In the genomic region with DNA sequence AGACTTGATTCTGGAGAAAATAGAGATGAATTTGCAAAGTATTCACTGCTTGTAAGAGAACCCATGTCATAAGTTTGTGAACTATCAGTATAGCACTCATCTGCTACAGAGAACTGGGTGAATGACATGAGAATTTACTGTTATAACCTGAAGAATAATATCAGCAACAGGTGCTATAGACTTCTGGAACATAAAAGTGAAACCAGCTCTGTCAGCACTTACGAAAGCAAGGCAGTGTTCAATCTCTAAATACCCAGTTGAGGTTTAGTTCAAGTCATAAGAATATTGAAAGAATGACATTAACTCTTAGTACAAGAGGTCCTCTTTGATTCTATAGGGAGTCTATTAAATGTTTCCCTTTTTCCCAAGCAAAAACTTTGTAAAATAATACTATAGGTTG, we compare ENCODE assay signal across 12 cellular contexts.
DNase-seq lines count a peak whose midpoint lies in the region; ATAC-seq and TF ChIP-seq lines count a peak whose summit lies in the region.
"Had no signal": no experiment of that assay in that cellular context is flagged by ENCODE, and none has a peak within 500 bp of the region (broad histone marks: within the 10 kb centered on the region; RNA-seq: fewer than 3 reads in every experiment).

No MANE protein-coding gene starts in this region.

- peak; percentile 14 for DNase-seq in DMS53 treated with DMSO at 0.1 percent for 48 hours (lab: John Stamatoyannopoulos, UW; ENCODE audit: unreplicated experiment)
- no peak for DNase-seq in RWPE2 (ENCODE audit: low spot score)
- no peak for DNase-seq in mesendoderm
- DNase-seq in sciatic nerve (ENCODE audit: low spot score) = no peak
- DNase-seq in Ammon's horn (ENCODE audit: low spot score) = no peak
- no peak for DNase-seq in stimulated activated CD4-positive, alpha-beta T cell treated with anti-CD3 and anti-CD28 coated beads, Interleukin-4, amount 100 ng/mL, for 1 hour
- DNase-seq: activated gamma-delta T cell treated with Interleukin-2 at 50 U/mL for 16 hours; naive thymus-derived CD4-positive, alpha-beta T cell; NCI-H748 treated with DMSO at 0.1 percent for 48 hours had no signal

- no peaks in the 10 kb centered on the region for H3K36me3 ChIP-seq in RWPE2 (ENCODE audit: low read depth)
- H3K36me3 ChIP-seq in mesendoderm (ENCODE audit: control insufficient read depth, insufficient read depth, low read length) = no peaks in the 10 kb centered on the region

- ATAC-seq in HG02885 (IDR thresholded peaks at IDR 0.05; ENCODE audit: poor library complexity, unreplicated experiment) (peak; percentile 55), RWPE2 (ENCODE audit: low read depth) (no peak), sciatic nerve (no peak), HG03439 (IDR thresholded peaks at IDR 0.05; ENCODE audit: unreplicated experiment) (no peak)
- ATAC-seq: naive thymus-derived CD4-positive, alpha-beta T cell; WTC11 had no signal

- no peaks in the 10 kb centered on the region for H3K27me3 ChIP-seq in RWPE2 (ENCODE audit: insufficient read depth, poor library complexity, severe bottlenecking)
- H3K27me3 ChIP-seq in mesendoderm (ENCODE audit: insufficient read depth, low read length, poor library complexity) = no peaks in the 10 kb centered on the region

- no peak overlapping the region for H3K4me2 ChIP-seq in mesendoderm (ENCODE audit: low read length)

- H4K5ac ChIP-seq in mesendoderm (ENCODE audit: low read length) = no peak overlapping the region

- H3K4me3 ChIP-seq in RWPE2 (ENCODE audit: severe bottlenecking) = no peak overlapping the region
- no peak overlapping the region for H3K4me3 ChIP-seq in mesendoderm (ENCODE audit: low read length)

- H3K4me1 ChIP-seq in RWPE2 (ENCODE audit: insufficient read depth, poor library complexity, severe bottlenecking) (peaks cover 79% of the 10 kb centered on the region), mesendoderm (ENCODE audit: control insufficient read depth, low read depth, low read length) (no peaks in the 10 kb centered on the region)

- peak overlapping the region; percentile 74 for H2BK15ac ChIP-seq in mesendoderm (replicated peaks; ENCODE audit: low read depth)

- no peak overlapping the region for H2AK5ac ChIP-seq in mesendoderm (ENCODE audit: low read length)

- H3K79me1 ChIP-seq in mesendoderm (ENCODE audit: low read length) = no peaks in the 10 kb centered on the region

- H3K9me3 ChIP-seq in RWPE2 (ENCODE audit: severe bottlenecking) = no peaks in the 10 kb centered on the region

- H3K27ac ChIP-seq in RWPE2 (ENCODE audit: poor library complexity, severe bottlenecking) (peak overlapping the region; percentile 99), mesendoderm (ENCODE audit: low read depth, low read length) (no peak overlapping the region)

- no peaks in the 10 kb centered on the region for H3K79me2 ChIP-seq in mesendoderm (ENCODE audit: control insufficient read depth, insufficient read depth, low read length)

- no peak overlapping the region for H3K18ac ChIP-seq in mesendoderm (ENCODE audit: low read length)

- intact Hi-C loops in sciatic nerve (cut with DNase I) = no loop called here

- no peak overlapping the region for H3K9ac ChIP-seq in mesendoderm (ENCODE audit: low read length)

- H3K23ac ChIP-seq in mesendoderm (ENCODE audit: low read length) = no peak overlapping the region

- no peak overlapping the region for H4K8ac ChIP-seq in mesendoderm (ENCODE audit: low read depth, low read length)

- WGBS in mesendoderm (ENCODE audit: extremely low coverage, insufficient coverage, low lambda C conversion rate) = no CpG with 5 or more reads among the region's 1 CpG

- H3K4ac ChIP-seq in mesendoderm (ENCODE audit: low read depth, low read length) = no peak overlapping the region

- no peak for TF ChIP-seq CTCF in RWPE2 (IDR thresholded peaks at IDR 0.05; ENCODE audit: poor library complexity, severe bottlenecking)

- no peak overlapping the region for H2BK120ac ChIP-seq in mesendoderm (ENCODE audit: low read depth, low read length)

- no peak overlapping the region for H2BK5ac ChIP-seq in mesendoderm (ENCODE audit: low read length)

- no peak overlapping the region for H3K56ac ChIP-seq in mesendoderm (ENCODE audit: low read length)
